Comparison of ENCODE assay signal across 13 cellular contexts in genomic region chr3:195080125-195080524, GRCh38.
DNase-seq lines count a peak whose midpoint lies in the region; ATAC-seq and TF ChIP-seq lines count a peak whose summit lies in the region.
"Had no signal": no experiment of that assay in that cellular context is flagged by ENCODE, and none has a peak within 500 bp of the region (broad histone marks: within the 10 kb centered on the region; RNA-seq: fewer than 3 reads in every experiment).

No MANE protein-coding gene starts in this region.

- no peak for ATAC-seq in sciatic nerve
- no peak for ATAC-seq in activated CD8-positive, alpha-beta T cell treated with anti-CD3 and anti-CD28 coated beads for 36 hours
- ATAC-seq: stimulated activated naive CD8-positive, alpha-beta T cell treated with anti-CD3 and anti-CD28 coated beads, Interleukin-15, Interleukin-2, amounts not matched to agents 100 U/mL and 50 U/mL, for 24 hours had no signal

- H3K9me3 ChIP-seq in Caco-2, result no peaks in the 10 kb centered on the region
- no peaks in the 10 kb centered on the region for H3K9me3 ChIP-seq in KOPT-K1 (ENCODE audit: insufficient read depth, low read length, poor library complexity, severe bottlenecking)
- H3K9me3 ChIP-seq in neural progenitor cell (ENCODE audit: low read depth), result no peaks in the 10 kb centered on the region
- no peaks in the 10 kb centered on the region for H3K9me3 ChIP-seq in A673 (ENCODE audit: low read depth, low read length, poor library complexity, severe bottlenecking)
- H3K9me3 ChIP-seq: ascending aorta, MG63 had no signal

- BruUV-seq in Caco-2 (replicated peaks; lab: Mats Ljungman, UMichigan), result no TSS peak
- no TSS peak for BruUV-seq in A673 (replicated peaks; lab: Mats Ljungman, UMichigan)

- no peaks in the 10 kb centered on the region for H3F3A ChIP-seq in neural progenitor cell (ENCODE audit: low read depth)

- H3K4me3 Mint-ChIP-seq in Caco-2 (ENCODE audit: unreplicated experiment) (no peak overlapping the region), neural progenitor cell (peak overlapping the region; percentile 4)
- no peak overlapping the region for H3K4me3 Mint-ChIP-seq in activated CD8-positive, alpha-beta T cell treated with anti-CD3 and anti-CD28 coated beads for 36 hours

- H3K4me3 ChIP-seq in Caco-2 (ENCODE audit: low read depth, low read length) (no peak overlapping the region), neural progenitor cell (no peak overlapping the region), A673 (ENCODE audit: low read depth, low read length, poor library complexity, severe bottlenecking) (no peak overlapping the region)
- H3K4me3 ChIP-seq: ascending aorta, MG63 had no signal

- H3K4me2 ChIP-seq in neural progenitor cell, result no peak overlapping the region

- H3K36me3 ChIP-seq in Caco-2 (ENCODE audit: control insufficient read depth, insufficient read depth, low read length), result no peaks in the 10 kb centered on the region
- no peaks in the 10 kb centered on the region for H3K36me3 ChIP-seq in KOPT-K1 (ENCODE audit: insufficient read depth, low read length)
- no peaks in the 10 kb centered on the region for H3K36me3 ChIP-seq in neural progenitor cell
- H3K36me3 ChIP-seq in A673 (ENCODE audit: insufficient read depth, low read length, poor library complexity, severe bottlenecking), result no peaks in the 10 kb centered on the region
- H3K36me3 ChIP-seq: ascending aorta, MG63 had no signal

- CTCF ChIA-PET in Caco-2 (lab: Charles Lee), result no interaction called here
- CTCF ChIA-PET in A673 (lab: Charles Lee), result no interaction called here
- CTCF ChIA-PET in activated CD8-positive, alpha-beta T cell treated with anti-CD3 and anti-CD28 coated beads for 36 hours (lab: Charles Lee), result interaction anchor here (1.8 kb wide), 1 partner anchor 27 kb away, joined by 5 read pairs; no protein-coding TSS in a partner anchor

- no peaks in the 10 kb centered on the region for H3K27me3 Mint-ChIP-seq in Caco-2 (ENCODE audit: insufficient read depth, unreplicated experiment)
- H3K27me3 Mint-ChIP-seq in neural progenitor cell (ENCODE audit: insufficient read depth, low read depth), result peaks cover 13% of the 10 kb centered on the region
- no peaks in the 10 kb centered on the region for H3K27me3 Mint-ChIP-seq in activated CD8-positive, alpha-beta T cell treated with anti-CD3 and anti-CD28 coated beads for 36 hours

- peaks cover 16% of the 10 kb centered on the region for H3K4me1 ChIP-seq in Caco-2
- peaks cover 27% of the 10 kb centered on the region for H3K4me1 ChIP-seq in neural progenitor cell
- no peaks in the 10 kb centered on the region for H3K4me1 ChIP-seq in A673 (ENCODE audit: insufficient read depth, low read length, poor library complexity, severe bottlenecking)
- H3K4me1 ChIP-seq: ascending aorta had no signal

- intact Hi-C loops in Caco-2 (cut with micrococcal nuclease; ENCODE audit: unreplicated experiment) (no loop called here), A673 (cut with micrococcal nuclease; ENCODE audit: unreplicated experiment) (no loop called here), sciatic nerve (cut with DNase I) (no loop called here)
- intact Hi-C loops in activated CD8-positive, alpha-beta T cell treated with anti-CD3 and anti-CD28 coated beads for 36 hours (cut with micrococcal nuclease), result no loop called here

- H3K27ac Mint-ChIP-seq in Caco-2 (ENCODE audit: unreplicated experiment) (peak overlapping the region; percentile 10), neural progenitor cell (peak overlapping the region; percentile 81)
- H3K27ac Mint-ChIP-seq in activated CD8-positive, alpha-beta T cell treated with anti-CD3 and anti-CD28 coated beads for 36 hours, result no peak overlapping the region

- H3K79me2 ChIP-seq in neural progenitor cell (ENCODE audit: low read depth), result no peaks in the 10 kb centered on the region

- H3K4me1 Mint-ChIP-seq in Caco-2 (ENCODE audit: low read depth, unreplicated experiment) (peaks cover 17% of the 10 kb centered on the region), neural progenitor cell (peaks cover 55% of the 10 kb centered on the region)
- peaks cover 9% of the 10 kb centered on the region for H3K4me1 Mint-ChIP-seq in activated CD8-positive, alpha-beta T cell treated with anti-CD3 and anti-CD28 coated beads for 36 hours (ENCODE audit: low read depth)

- H3K36me3 Mint-ChIP-seq in Caco-2 (ENCODE audit: insufficient read depth, unreplicated experiment) (no peaks in the 10 kb centered on the region), neural progenitor cell (no peaks in the 10 kb centered on the region)
- H3K36me3 Mint-ChIP-seq in activated CD8-positive, alpha-beta T cell treated with anti-CD3 and anti-CD28 coated beads for 36 hours (ENCODE audit: low read depth), result no peaks in the 10 kb centered on the region

- H4K20me1 ChIP-seq in neural progenitor cell (ENCODE audit: low read depth), result peaks cover 20% of the 10 kb centered on the region

- POLR2A ChIA-PET in Caco-2 (lab: Charles Lee), result no interaction called here
- POLR2A ChIA-PET in A673 (lab: Charles Lee; ENCODE audit: low non-redundant PET), result no interaction called here
- POLR2A ChIA-PET in activated CD8-positive, alpha-beta T cell treated with anti-CD3 and anti-CD28 coated beads for 36 hours (lab: Charles Lee), result no interaction called here

- DNase-seq in Caco-2, result no peak
- peak; percentile 70 to 81 for DNase-seq in dermis microvascular lymphatic vessel endothelial cell (ENCODE audit: low read depth in 2 of 2)
- DNase-seq in neural progenitor cell (ENCODE audit: low spot score), result no peak
- DNase-seq in A673 (ENCODE audit: low spot score), result no peak
- no peak for DNase-seq in sciatic nerve (ENCODE audit: low spot score)
- no peak for DNase-seq in activated CD8-positive, alpha-beta T cell treated with anti-CD3 and anti-CD28 coated beads for 36 hours
- DNase-seq in NCI-H774 (lab: John Stamatoyannopoulos, UW), result no peak
- DNase-seq: activated T-cell treated with anti-CD3 and anti-CD28 coated beads, Interleukin-2, amount 50 U/mL, for 48 hours; MG63; stimulated activated CD4-positive, alpha-beta T cell treated with anti-CD3 and anti-CD28 coated beads, Interleukin-1b, Interleukin-23, amount 100 ng/mL, for 48 hours; stimulated activated naive CD8-positive, alpha-beta T cell treated with anti-CD3 and anti-CD28 coated beads, Interleukin-15, Interleukin-2, amounts not matched to agents 100 U/mL and 50 U/mL, for 24 hours had no signal

- H3K9me3 Mint-ChIP-seq in Caco-2 (ENCODE audit: unreplicated experiment) (no peaks in the 10 kb centered on the region), neural progenitor cell (no peaks in the 10 kb centered on the region)
- H3K9me3 Mint-ChIP-seq in activated CD8-positive, alpha-beta T cell treated with anti-CD3 and anti-CD28 coated beads for 36 hours, result no peaks in the 10 kb centered on the region

- H3K27me3 ChIP-seq in Caco-2 (replicated peaks; ENCODE audit: control insufficient read depth, insufficient read depth, low read length) (no peaks in the 10 kb centered on the region), neural progenitor cell (no peaks in the 10 kb centered on the region), A673 (replicated peaks; ENCODE audit: insufficient read depth, low read depth, low read length, poor library complexity) (no peaks in the 10 kb centered on the region)
- H3K27me3 ChIP-seq: ascending aorta, MG63 had no signal

- no peak overlapping the region for H3K9ac ChIP-seq in neural progenitor cell

- H3K27ac ChIP-seq in KOPT-K1 (ENCODE audit: low read depth, low read length, poor library complexity, severe bottlenecking) (peak overlapping the region; percentile 47), neural progenitor cell (no peak overlapping the region), A673 (ENCODE audit: low read depth, low read length, poor library complexity, severe bottlenecking) (no peak overlapping the region)
- H3K27ac ChIP-seq: ascending aorta had no signal

- H2AFZ ChIP-seq in neural progenitor cell (replicated peaks), result no peak overlapping the region

- TF ChIP-seq CTCF in Caco-2 (IDR thresholded peaks at IDR 0.05; ENCODE audit: insufficient read depth in 1 of 2, low read depth in 1 of 2, low read length in 1 of 2, severe bottlenecking in 1 of 2, unreplicated experiment in 1 of 2) (no peak), neural progenitor cell (IDR thresholded peaks at IDR 0.05) (no peak), A673 (conservative IDR thresholded peaks at IDR 0.05; ENCODE audit: low read depth, low read length) (no peak)
- TF ChIP-seq CTCF in activated CD8-positive, alpha-beta T cell treated with anti-CD3 and anti-CD28 coated beads for 36 hours (IDR thresholded peaks at IDR 0.05), result no peak

Comparison
In these comparisons a context has a peak if more than half of its experiments do, and no peak if none do; other contexts are left out.
1. DNase-seq: peak in dermis microvascular lymphatic vessel endothelial cell (2 of 2); none in Caco-2 (0 of 2), neural progenitor cell (single experiment), A673 (single experiment), sciatic nerve (single experiment), activated CD8-positive, alpha-beta T cell treated with anti-CD3 and anti-CD28 coated beads for 36 hours (single experiment) and NCI-H774 (single experiment).